ENCODE assay signal across 8 cellular contexts in genomic region chr19:14519860-14520407, GRCh38. TPM values are rescaled to one million over a fixed set of nuclear protein-coding genes. Genes with fewer than 3 reads are reported as not detected.
DNase-seq lines count a peak whose midpoint lies in the region; ATAC-seq and TF ChIP-seq lines count a peak whose summit lies in the region.

No MANE protein-coding gene starts in this region.

- H3K4me1 ChIP-seq in subcutaneous abdominal adipose tissue (ENCODE audit: control insufficient read depth in 5 of 5, insufficient read depth in 5 of 5, low read length in 5 of 5) (peaks cover 13 to 42% (median 27%) of the 10 kb centered on the region in 5 donors), heart left ventricle (peaks cover 0 to 57% (median 26%) of the 10 kb centered on the region in 12 donors)

- peak; percentile 4 to 14 for ATAC-seq in activated CD4-positive, CD25-positive, alpha-beta regulatory T cell treated with anti-CD3 and anti-CD28 coated beads, Interleukin-2, amount 50 U/mL, for 24 hours
- ATAC-seq in activated CD8-positive, alpha-beta T cell treated with anti-CD3 and anti-CD28 coated beads for 36 hours, result no peak
- ATAC-seq in HG03196 (IDR thresholded peaks at IDR 0.05; ENCODE audit: unreplicated experiment), result no peak
- ATAC-seq in GM19455 (IDR thresholded peaks at IDR 0.05; ENCODE audit: unreplicated experiment), result no peak
- ATAC-seq in heart left ventricle, result no peak

- intact Hi-C loops in activated CD8-positive, alpha-beta T cell treated with anti-CD3 and anti-CD28 coated beads for 36 hours (cut with micrococcal nuclease), result no loop called here
- intact Hi-C loops in heart left ventricle (cut with DNase I), result no loop called here

- H3K4me3 Mint-ChIP-seq in activated CD8-positive, alpha-beta T cell treated with anti-CD3 and anti-CD28 coated beads for 36 hours, result peak overlapping the region; percentile 81

- H3K27me3 Mint-ChIP-seq in activated CD8-positive, alpha-beta T cell treated with anti-CD3 and anti-CD28 coated beads for 36 hours, result no peaks in the 10 kb centered on the region

- peak overlapping the region in 2 of 5 donors; percentile 2 to 55 for H3K9ac ChIP-seq in subcutaneous abdominal adipose tissue (ENCODE audit: low read length in 5 of 5)

- H3K27ac Mint-ChIP-seq in activated CD8-positive, alpha-beta T cell treated with anti-CD3 and anti-CD28 coated beads for 36 hours, result peak overlapping the region; percentile 95

- POLR2A ChIA-PET in activated CD8-positive, alpha-beta T cell treated with anti-CD3 and anti-CD28 coated beads for 36 hours (lab: Charles Lee), result interaction anchor here (0.6 to 0.7 kb wide), 2 partner anchors 16 to 28 kb away, joined by 3 to 4 read pairs; no protein-coding TSS in a partner anchor

- H3K27ac ChIP-seq in subcutaneous abdominal adipose tissue (ENCODE audit: low read depth, low read length) (peak overlapping the region; percentile 96), heart left ventricle (peak overlapping the region in 4 of 12 donors; percentile 86 to 100 (median 99))

- no peak for DNase-seq in activated CD4-positive, CD25-positive, alpha-beta regulatory T cell treated with anti-CD3 and anti-CD28 coated beads, Interleukin-2, amount 50 U/mL, for 72 hours
- peak; percentile 41 for DNase-seq in activated CD8-positive, alpha-beta T cell treated with anti-CD3 and anti-CD28 coated beads for 36 hours
- peak; percentile 95 for DNase-seq in islet precursor cell
- no peak for DNase-seq in heart left ventricle

- H3K27me3 ChIP-seq in subcutaneous abdominal adipose tissue (ENCODE audit: control insufficient read depth in 5 of 5, insufficient read depth in 4 of 5, low read length in 5 of 5), result no peaks in the 10 kb centered on the region
- no peaks in the 10 kb centered on the region for H3K27me3 ChIP-seq in heart left ventricle

- peaks cover 28% of the 10 kb centered on the region for H3K36me3 Mint-ChIP-seq in activated CD8-positive, alpha-beta T cell treated with anti-CD3 and anti-CD28 coated beads for 36 hours (ENCODE audit: low read depth)

- H3K4me1 Mint-ChIP-seq in activated CD8-positive, alpha-beta T cell treated with anti-CD3 and anti-CD28 coated beads for 36 hours (ENCODE audit: low read depth), result peaks cover 59% of the 10 kb centered on the region

- no peaks in the 10 kb centered on the region for H3K9me3 Mint-ChIP-seq in activated CD8-positive, alpha-beta T cell treated with anti-CD3 and anti-CD28 coated beads for 36 hours

- no peak overlapping the region for H3K4me3 ChIP-seq in subcutaneous abdominal adipose tissue (ENCODE audit: low read depth in 1 of 5, low read length in 5 of 5)
- no peak overlapping the region for H3K4me3 ChIP-seq in heart left ventricle

- CTCF ChIA-PET in activated CD8-positive, alpha-beta T cell treated with anti-CD3 and anti-CD28 coated beads for 36 hours (lab: Charles Lee), result interaction anchor here (1.2 to 1.3 kb wide), 2 partner anchors 14 to 37 kb away, joined by 3 to 5 read pairs; no protein-coding TSS in a partner anchor

- H3K36me3 ChIP-seq in subcutaneous abdominal adipose tissue (ENCODE audit: control insufficient read depth in 5 of 5, insufficient read depth in 5 of 5, low read length in 5 of 5) (peaks cover 0 to 24% (median 18%) of the 10 kb centered on the region in 5 donors), heart left ventricle (peaks cover 0 to 21% (median 17%) of the 10 kb centered on the region in 9 donors)

- no peak for TF ChIP-seq CTCF in activated CD8-positive, alpha-beta T cell treated with anti-CD3 and anti-CD28 coated beads for 36 hours (IDR thresholded peaks at IDR 0.05)
- TF ChIP-seq CTCF in heart left ventricle (IDR thresholded peaks at IDR 0.05), result no peak

- no peak for TF ChIP-seq POLR2A in heart left ventricle (IDR thresholded peaks at IDR 0.05)

- WGBS in heart left ventricle, 4 donors, result 42 to 58% (median 50%) methylated on average over 2 of the region's 2 CpGs

- H3K9me3 ChIP-seq in subcutaneous abdominal adipose tissue (ENCODE audit: control insufficient read depth in 5 of 5, low read length in 5 of 5) (no peaks in the 10 kb centered on the region), heart left ventricle (no peaks in the 10 kb centered on the region)

RNA-seq across cellular contexts. Expression of gene DNAJB1, which starts 1.7 kb away (rescaled TPM):
- 10 to 100 TPM; 52.0 to 59.6 TPM for total RNA-seq in activated CD8-positive, alpha-beta T cell treated with anti-CD3 and anti-CD28 coated beads for 36 hours
- 10 to 100 TPM; 34.7 to 70.6 (median 44.8) TPM for total RNA-seq in heart left ventricle
- polyA plus RNA-seq in heart left ventricle, result 10 to 100 TPM; 27.5 to 69.1 TPM

RNA-seq across cellular contexts. Expression of gene TECR, which starts 9.5 kb away (rescaled TPM):
- total RNA-seq in activated CD8-positive, alpha-beta T cell treated with anti-CD3 and anti-CD28 coated beads for 36 hours, result 10 to 100 TPM; 93.5 to 98.5 TPM
- 10 to 100 TPM; 48.1 to 88.4 (median 71.7) TPM for total RNA-seq in heart left ventricle
- polyA plus RNA-seq in heart left ventricle, result 100 to 1,000 TPM in 1 of 2 donors, 10 to 100 TPM in 1; 71.4 to 102 TPM

RNA-seq across cellular contexts. Expression of gene GIPC1, which starts 24.0 kb away (rescaled TPM):
- total RNA-seq in activated CD8-positive, alpha-beta T cell treated with anti-CD3 and anti-CD28 coated beads for 36 hours, result 10 to 100 TPM; 17.3 to 19.6 TPM
- 10 to 100 TPM; 44.9 to 82.7 (median 49.3) TPM for total RNA-seq in heart left ventricle
- polyA plus RNA-seq in heart left ventricle, result 10 to 100 TPM; 54.9 to 87.4 TPM

RNA-seq across cellular contexts. Expression of gene PTGER1, which starts 44.8 kb away (rescaled TPM):
- under 1 TPM; 0.43 TPM for total RNA-seq in activated CD8-positive, alpha-beta T cell treated with anti-CD3 and anti-CD28 coated beads for 36 hours
- under 1 TPM in 1 of 9 donors, not detected in 8; 0.35 TPM for total RNA-seq in heart left ventricle
- under 1 TPM in 1 of 2 donors, not detected in 1; 0.15 TPM for polyA plus RNA-seq in heart left ventricle

RNA-seq across cellular contexts. Expression of gene NDUFB7, which starts 51.9 kb away (rescaled TPM):
- 100 to 1,000 TPM; 123 to 135 TPM for total RNA-seq in activated CD8-positive, alpha-beta T cell treated with anti-CD3 and anti-CD28 coated beads for 36 hours
- 1,000 to 10,000 TPM in 1 of 9 donors, 100 to 1,000 TPM in 8; 290 to 1,084 (median 402) TPM for total RNA-seq in heart left ventricle
- 1,000 to 10,000 TPM in 1 of 2 donors, 100 to 1,000 TPM in 1; 782 to 1,747 TPM for polyA plus RNA-seq in heart left ventricle

Comparison
In these comparisons a context has a peak if more than half of its experiments do, and no peak if none do; other contexts are left out.
1. ATAC-seq: peak in activated CD4-positive, CD25-positive, alpha-beta regulatory T cell treated with anti-CD3 and anti-CD28 coated beads, Interleukin-2, amount 50 U/mL, for 24 hours (2 of 2); none in activated CD8-positive, alpha-beta T cell treated with anti-CD3 and anti-CD28 coated beads for 36 hours (single experiment), HG03196 (single experiment), GM19455 (single experiment) and heart left ventricle (0 of 4).
2. DNase-seq: peak in activated CD8-positive, alpha-beta T cell treated with anti-CD3 and anti-CD28 coated beads for 36 hours (single experiment) and islet precursor cell (single experiment); none in activated CD4-positive, CD25-positive, alpha-beta regulatory T cell treated with anti-CD3 and anti-CD28 coated beads, Interleukin-2, amount 50 U/mL, for 72 hours (single experiment) and heart left ventricle (0 of 5).